12 cellular contexts compared by ENCODE assay signal in the genomic region with DNA sequence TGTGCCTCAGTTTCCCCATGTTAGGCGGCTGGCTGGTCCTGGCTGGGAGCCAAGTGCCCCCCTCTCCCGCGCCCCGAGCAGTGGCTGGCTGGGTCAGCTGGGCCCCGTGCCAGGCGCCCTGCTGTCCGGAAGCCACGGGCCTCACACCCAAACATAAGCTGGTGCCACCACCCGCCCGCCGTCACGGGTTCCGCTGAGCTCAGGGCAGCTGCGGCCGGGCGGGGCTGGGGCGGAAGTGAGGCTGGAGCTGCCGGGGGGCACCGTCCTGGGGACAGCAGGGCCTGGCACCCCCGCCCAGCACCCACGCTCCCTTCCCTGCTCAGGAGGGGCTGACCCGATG. TPM values are rescaled to one million over a fixed set of nuclear protein-coding genes. Genes with fewer than 3 reads are reported as not detected.
DNase-seq lines count a peak whose midpoint lies in the region; TF ChIP-seq lines count a peak whose summit lies in the region.
"Had no signal": no experiment of that assay in that cellular context is flagged by ENCODE, and none has a peak within 500 bp of the region (broad histone marks: within the 10 kb centered on the region; RNA-seq: fewer than 3 reads in every experiment).

No MANE protein-coding gene starts in this region.

- intact Hi-C loops in left ventricle myocardium inferior (cut with micrococcal nuclease) = no loop called here
- intact Hi-C loops in posterior cingulate gyrus (cut with DNase I) = no loop called here

- H4K20me1 ChIP-seq in MM.1S (ENCODE audit: insufficient read depth, low read length) = no peaks in the 10 kb centered on the region

- H3K9me3 Mint-ChIP-seq in T-helper 2 cell treated with Interferon-gamma antibody and Interleukin-4, amounts not matched to agents 5 μg/mL and 100 μg/mL, for 36 hours = no peaks in the 10 kb centered on the region
- H3K9me3 Mint-ChIP-seq: activated CD4-positive, alpha-beta T cell treated with anti-CD3 and anti-CD28 coated beads, Interleukin-2, amount 10 ng/mL, durations not matched to agents 7 days and 5 days had no signal

- H3K9me3 ChIP-seq in SJSA1 (replicated peaks) (no peaks in the 10 kb centered on the region; the same call in 1 of the 2 replicates), left ventricle myocardium inferior (replicated peaks) (no peaks in the 10 kb centered on the region), MM.1S (replicated peaks; ENCODE audit: insufficient read depth, low read length) (no peaks in the 10 kb centered on the region)
- H3K9me3 ChIP-seq: Peyer's patch had no signal

- no peak overlapping the region for H3K4me2 ChIP-seq in MM.1S (ENCODE audit: low read depth, low read length)

- no peaks in the 10 kb centered on the region for H3K36me3 Mint-ChIP-seq in T-helper 2 cell treated with Interferon-gamma antibody and Interleukin-4, amounts not matched to agents 5 μg/mL and 100 μg/mL, for 36 hours (ENCODE audit: low read depth)
- H3K36me3 Mint-ChIP-seq: activated naive CD8-positive, alpha-beta T cell had no signal

- H3K27me3 ChIP-seq in SJSA1 (replicated peaks) (no peaks in the 10 kb centered on the region), left ventricle myocardium inferior (ENCODE audit: low read depth) (peaks cover 4% of the 10 kb centered on the region), MM.1S (replicated peaks; ENCODE audit: insufficient read depth, low read length) (peaks cover 8% of the 10 kb centered on the region; the same call in 1 of the 2 replicates)
- H3K27me3 ChIP-seq: Peyer's patch had no signal

- no peak overlapping the region for H3K4me3 Mint-ChIP-seq in T-helper 2 cell treated with Interferon-gamma antibody and Interleukin-4, amounts not matched to agents 5 μg/mL and 100 μg/mL, for 36 hours

- H3K36me3 ChIP-seq in SJSA1 (peaks cover 17% of the 10 kb centered on the region), left ventricle myocardium inferior (no peaks in the 10 kb centered on the region), MM.1S (replicated peaks; ENCODE audit: insufficient read depth, low read length) (no peaks in the 10 kb centered on the region)
- H3K36me3 ChIP-seq: Peyer's patch had no signal

- H3K27ac ChIP-seq in SJSA1 = peak overlapping the region; percentile 42; the same call in 1 of the 2 replicates
- peak overlapping the region; percentile 44 for H3K27ac ChIP-seq in left ventricle myocardium inferior (replicated peaks)
- H3K27ac ChIP-seq in MM.1S (ENCODE audit: low read length) = no peak overlapping the region

- no peak overlapping the region for H3K27ac Mint-ChIP-seq in T-helper 2 cell treated with Interferon-gamma antibody and Interleukin-4, amounts not matched to agents 5 μg/mL and 100 μg/mL, for 36 hours
- H3K27ac Mint-ChIP-seq: activated naive CD8-positive, alpha-beta T cell had no signal

- no peaks in the 10 kb centered on the region for H3K79me2 ChIP-seq in MM.1S (ENCODE audit: low read length)

- no peak overlapping the region for H2AFZ ChIP-seq in MM.1S (ENCODE audit: low read length)

- no peak for TF ChIP-seq CTCF in left ventricle myocardium inferior (IDR thresholded peaks at IDR 0.05; ENCODE audit: borderline replicate concordance)
- TF ChIP-seq CTCF in MM.1S (IDR thresholded peaks at IDR 0.05; ENCODE audit: low read length) = no peak

- H3K4me1 ChIP-seq in SJSA1 (replicated peaks) (peaks cover 38% of the 10 kb centered on the region), left ventricle myocardium inferior (peaks cover 30% of the 10 kb centered on the region), MM.1S (ENCODE audit: low read length) (no peaks in the 10 kb centered on the region)

- H3F3A ChIP-seq in MM.1S (ENCODE audit: insufficient read depth, low read length) = 0 out of 2 replicates have a peak, but pooled peaks cover 2% of the 10 kb centered on the region

- no peaks in the 10 kb centered on the region for H3K27me3 Mint-ChIP-seq in T-helper 2 cell treated with Interferon-gamma antibody and Interleukin-4, amounts not matched to agents 5 μg/mL and 100 μg/mL, for 36 hours (ENCODE audit: low read depth)
- H3K27me3 Mint-ChIP-seq: activated CD4-positive, alpha-beta T cell treated with anti-CD3 and anti-CD28 coated beads, Interleukin-2, amount 10 ng/mL, durations not matched to agents 7 days and 5 days; activated naive CD8-positive, alpha-beta T cell had no signal

- no peak overlapping the region for H3K4me3 ChIP-seq in SJSA1
- H3K4me3 ChIP-seq in left ventricle myocardium inferior = no peak overlapping the region
- H3K4me3 ChIP-seq in MM.1S (ENCODE audit: low read length) = no peak overlapping the region
- H3K4me3 ChIP-seq: Peyer's patch had no signal

- no peak overlapping the region for H3K9ac ChIP-seq in MM.1S (ENCODE audit: low read length)

- peaks cover 3% of the 10 kb centered on the region for H3K4me1 Mint-ChIP-seq in T-helper 2 cell treated with Interferon-gamma antibody and Interleukin-4, amounts not matched to agents 5 μg/mL and 100 μg/mL, for 36 hours (ENCODE audit: low read depth)

- H3K9me2 ChIP-seq in MM.1S (replicated peaks; ENCODE audit: insufficient read depth, low read length) = no peaks in the 10 kb centered on the region

- DNase-seq in Daoy (ENCODE audit: low read depth) (peak; percentile 76), SJSA1 (ENCODE audit: low read depth in 1 of 2, low spot score in 2 of 2) (no peak), left ventricle myocardium inferior (peak; percentile 65), posterior cingulate gyrus (peak; percentile 72 to 98 (median 82)), MM.1S (no peak), ecto neural progenitor cell (ENCODE audit: low spot score) (no peak), NCI-H128 (lab: John Stamatoyannopoulos, UW; ENCODE audit: unreplicated experiment) (no peak)
- DNase-seq in T-helper 2 cell treated with Interferon-gamma antibody and Interleukin-4, amounts not matched to agents 5 μg/mL and 100 μg/mL, for 36 hours (ENCODE audit: low spot score) = no peak
- DNase-seq: activated CD4-positive, alpha-beta T cell treated with anti-CD3 and anti-CD28 coated beads, Interleukin-2, amount 10 ng/mL, durations not matched to agents 7 days and 5 days; NCI-H1436 had no signal

RNA-seq across cellular contexts. Expression of gene HCN2, which starts 19.3 kb away (rescaled TPM):
- 0.09 and 0.97 TPM in 2 replicates for total RNA-seq in Daoy (2014; rRNA removed; shearing (Covaris generic))
- 2.2 and 4.3 TPM in 2 replicates for total RNA-seq in SJSA1 (2014; rRNA removed; shearing (Covaris generic))
- total RNA-seq in left ventricle myocardium inferior = 21.9 TPM
- total RNA-seq: Peyer's patch had no signal

RNA-seq across cellular contexts. Expression of gene POLRMT, which starts 24.4 kb away (rescaled TPM):
- total RNA-seq in Daoy (2014; rRNA removed; shearing (Covaris generic)) = 92.3 and 96.8 TPM in 2 replicates
- 44.2 and 44.7 TPM in 2 replicates for total RNA-seq in SJSA1 (2014; rRNA removed; shearing (Covaris generic))
- total RNA-seq in left ventricle myocardium inferior = 54.3 TPM

RNA-seq across cellular contexts. Expression of gene FGF22, which starts 30.7 kb away (rescaled TPM):
- total RNA-seq in Daoy (2014; rRNA removed; shearing (Covaris generic)) = not detected in 2 replicates
- 0.13 TPM in 1 of 2 replicates, not detected in the other for total RNA-seq in SJSA1 (2014; rRNA removed; shearing (Covaris generic))
- total RNA-seq in left ventricle myocardium inferior = not detected
- total RNA-seq: Peyer's patch had no signal

RNA-seq across cellular contexts. Expression of gene BSG, which starts 36.6 kb away (rescaled TPM):
- 501 and 514 TPM in 2 replicates for total RNA-seq in Daoy (2014; rRNA removed; shearing (Covaris generic))
- 444 and 577 TPM in 2 replicates for total RNA-seq in SJSA1 (2014; rRNA removed; shearing (Covaris generic))
- total RNA-seq in left ventricle myocardium inferior = 1,533 TPM

RNA-seq across cellular contexts. Expression of gene RNF126, which starts 54.0 kb away (rescaled TPM):
- 58.2 and 62.7 TPM in 2 replicates for total RNA-seq in Daoy (2014; rRNA removed; shearing (Covaris generic))
- 55.9 and 79.3 TPM in 2 replicates for total RNA-seq in SJSA1 (2014; rRNA removed; shearing (Covaris generic))
- 25.5 TPM for total RNA-seq in left ventricle myocardium inferior

Comparison
In these comparisons a context has a peak if more than half of its experiments do, and no peak if none do; other contexts are left out.
1. DNase-seq: peak in Daoy (single experiment), left ventricle myocardium inferior (single experiment) and posterior cingulate gyrus (10 of 10); none in SJSA1 (0 of 2), MM.1S (single experiment), ecto neural progenitor cell (single experiment), NCI-H128 (single experiment) and T-helper 2 cell treated with Interferon-gamma antibody and Interleukin-4, amounts not matched to agents 5 μg/mL and 100 μg/mL, for 36 hours (single experiment).